8 cellular contexts compared by ENCODE assay signal in genomic region chr2:201779996-201780673, GRCh38. TPM values are rescaled to one million over a fixed set of nuclear protein-coding genes. Genes with fewer than 3 reads are reported as not detected.
DNase-seq lines count a peak whose midpoint lies in the region; ATAC-seq and TF ChIP-seq lines count a peak whose summit lies in the region.

No MANE protein-coding gene starts in this region.

- TF ChIP-seq POLR2A in Peyer's patch (IDR thresholded peaks at IDR 0.05): no peak
- no peak for TF ChIP-seq POLR2A in uterus (IDR thresholded peaks at IDR 0.05)

- CTCF ChIA-PET in HEK293 (lab: Yijun Ruan, JAX): interaction anchor here (0.6 to 1.7 kb wide), 7 partner anchors 12 to 611 kb away, joined by 3 to 6 read pairs (median 3); no protein-coding TSS in a partner anchor

- TF ChIP-seq CTCF in HEK293 (tag by site-specific recombination; IDR thresholded peaks at IDR 0.05): no peak
- peak in 3 of 6 experiments; percentile 1 to 12 (median 5) for TF ChIP-seq CTCF in Peyer's patch (IDR thresholded peaks at IDR 0.05)
- no peak for TF ChIP-seq CTCF in uterus (IDR thresholded peaks at IDR 0.05)

- POLR2A ChIA-PET in HEK293 (lab: Yijun Ruan, JAX): interaction anchor here (0.5 to 1.5 kb wide), 17 partner anchors 9 to 855 kb away, joined by 3 to 11 read pairs (median 4); partner anchors contain the start of genes CASP10, CDK15, FAM117B and SUMO1

- intact Hi-C loops in uterus (cut with DNase I; ENCODE audit: low total_unique reads): no loop called here

- H3K4me1 ChIP-seq in HEK293 (ENCODE audit: control insufficient read depth, insufficient read depth, low read length) (peaks cover 13% of the 10 kb centered on the region; the same call in 1 of the 2 replicates), Peyer's patch (peaks cover 0 to 32% (median 3%) of the 10 kb centered on the region in 4 donors), uterus (no peaks in the 10 kb centered on the region)
- H3K4me1 ChIP-seq in effector memory CD4-positive, alpha-beta T cell (ENCODE audit: control insufficient read depth, insufficient read depth, low read length, poor library complexity, severe bottlenecking): peaks cover 15% of the 10 kb centered on the region

- H3K27ac ChIP-seq in HEK293 (ENCODE audit: extremely low read depth, low read depth, low read length) (peak overlapping the region; percentile 84), Peyer's patch (peak overlapping the region; percentile 85 to 94 (median 90)), uterus (peak overlapping the region; percentile 90 to 93)
- H3K27ac ChIP-seq in effector memory CD4-positive, alpha-beta T cell (ENCODE audit: insufficient read depth, low read length, poor library complexity, severe bottlenecking): peak overlapping the region; percentile 78

- H3K27me3 ChIP-seq in Peyer's patch (no peaks in the 10 kb centered on the region), uterus (no peaks in the 10 kb centered on the region)
- H3K27me3 ChIP-seq in effector memory CD4-positive, alpha-beta T cell (replicated peaks; ENCODE audit: control insufficient read depth, insufficient read depth, low read length, poor library complexity, severe bottlenecking): no peaks in the 10 kb centered on the region

- no peak for ATAC-seq in HG02610 (IDR thresholded peaks at IDR 0.05; ENCODE audit: unreplicated experiment)

- no peaks in the 10 kb centered on the region for H3K9me3 ChIP-seq in HEK293 (ENCODE audit: control insufficient read depth, insufficient read depth, low read depth, low read length)
- no peaks in the 10 kb centered on the region for H3K9me3 ChIP-seq in Peyer's patch
- no peaks in the 10 kb centered on the region for H3K9me3 ChIP-seq in effector memory CD4-positive, alpha-beta T cell (ENCODE audit: control insufficient read depth, low read length)
- no peaks in the 10 kb centered on the region for H3K9me3 ChIP-seq in uterus

- peak; percentile 40 for DNase-seq in EH (ENCODE audit: low read depth)
- no peak for DNase-seq in Peyer's patch
- DNase-seq in effector memory CD4-positive, alpha-beta T cell: no peak
- DNase-seq in midbrain (lab: John Stamatoyannopoulos, UW): peak; percentile 6
- DNase-seq in uterus: no peak
- no peak for DNase-seq in NCI-H2196 (lab: John Stamatoyannopoulos, UW; ENCODE audit: unreplicated experiment)

- no peaks in the 10 kb centered on the region for H3K36me3 ChIP-seq in HEK293 (ENCODE audit: control insufficient read depth in 2 of 2, insufficient read depth in 1 of 2, low read length in 2 of 2)
- no peaks in the 10 kb centered on the region for H3K36me3 ChIP-seq in Peyer's patch
- H3K36me3 ChIP-seq in effector memory CD4-positive, alpha-beta T cell (ENCODE audit: control insufficient read depth, insufficient read depth, low read length): no peaks in the 10 kb centered on the region
- H3K36me3 ChIP-seq in uterus: no peaks in the 10 kb centered on the region

- H3K4me3 ChIP-seq in HEK293 (ENCODE audit: low read depth, low read length): peak overlapping the region; percentile 98
- peak overlapping the region; percentile 67 to 94 (median 84) for H3K4me3 ChIP-seq in Peyer's patch
- H3K4me3 ChIP-seq in effector memory CD4-positive, alpha-beta T cell (ENCODE audit: insufficient read depth, low read depth, low read length, poor library complexity, severe bottlenecking): peak overlapping the region; percentile 77
- H3K4me3 ChIP-seq in uterus: peak overlapping the region; percentile 95

TF ChIP-seq in HEK293, 187 proteins besides CTCF, POLR2A, EP300 and RAD21:
- TF ChIP-seq ZNF677 (tag by site-specific recombination; IDR thresholded peaks at IDR 0.05): no peak
- no peak for TF ChIP-seq ZNF169 (tag by site-specific recombination; IDR thresholded peaks at IDR 0.05)
- no peak for TF ChIP-seq ZNF664 (tag by site-specific recombination; IDR thresholded peaks at IDR 0.05)
- no peak for TF ChIP-seq ZNF580 (tag by site-specific recombination; IDR thresholded peaks at IDR 0.05)
- no peak for TF ChIP-seq ZNF76 (tag by site-specific recombination; IDR thresholded peaks at IDR 0.05; ENCODE audit: borderline replicate concordance, low read depth)
- TF ChIP-seq ZNF596 (tag by site-specific recombination; IDR thresholded peaks at IDR 0.05): no peak
- TF ChIP-seq OSR2 (tag by site-specific recombination; IDR thresholded peaks at IDR 0.05): no peak
- TF ChIP-seq ZFHX2 (tag by site-specific recombination; conservative IDR thresholded peaks at IDR 0.05): peak; percentile 49
- peak; percentile 69 for TF ChIP-seq ZIC2 (tag by site-specific recombination; IDR thresholded peaks at IDR 0.05)
- no peak for TF ChIP-seq ZNF792 (tag by site-specific recombination; IDR thresholded peaks at IDR 0.05)
- TF ChIP-seq ZNF426 (tag by site-specific recombination; IDR thresholded peaks at IDR 0.05): no peak
- peak; percentile 16; the same call in 1 of the 2 replicates for TF ChIP-seq ZNF341 (tag by site-specific recombination; IDR thresholded peaks at IDR 0.05; ENCODE audit: low read depth)
- TF ChIP-seq ZNF670 (tag by site-specific recombination; IDR thresholded peaks at IDR 0.05; ENCODE audit: low read depth): no peak
- peak; percentile 52 for TF ChIP-seq EGR2 (tag by site-specific recombination; IDR thresholded peaks at IDR 0.05; ENCODE audit: low read depth)
- TF ChIP-seq ZNF423 (tag by site-specific recombination; IDR thresholded peaks at IDR 0.05): peak; percentile 36; the same call in 1 of the 2 replicates

RNA-seq across cellular contexts. Expression of gene ALS2, which starts 0.6 kb away (rescaled TPM):
- 10 to 100 TPM; 20.4 to 33.8 (median 29.2) TPM for total RNA-seq in Peyer's patch
- total RNA-seq in uterus: 10 to 100 TPM in 3 of 4 donors, 1 to 10 TPM in 1; 8.2 to 27.2 (median 23.5) TPM

RNA-seq across cellular contexts. Expression of gene CDK15, which starts 26.2 kb away (rescaled TPM):
- total RNA-seq in Peyer's patch (1 to 10 TPM in 2 of 4 donors, under 1 TPM in 1, not detected in 1; 0.27 to 9.9 (median 1.0) TPM), uterus (1 to 10 TPM in 1 of 4 donors, under 1 TPM in 2, not detected in 1; 0.55 to 6.9 (median 0.88) TPM)

Comparison
In these comparisons a context has a peak if more than half of its experiments do, and no peak if none do; other contexts are left out.
1. DNase-seq: peak in EH (single experiment) and midbrain (single experiment); none in Peyer's patch (0 of 3), effector memory CD4-positive, alpha-beta T cell (0 of 3), uterus (0 of 2) and NCI-H2196 (single experiment).
2. Peak in every context shown above with its lines, with median percentiles within 50 percentile points of each other: H3K27ac ChIP-seq and H3K4me3 ChIP-seq.